In genomic region chr10:119651514-119652327, GRCh38 we compare ENCODE assay signal across 1 cellular context.
TF ChIP-seq lines count a peak whose summit lies in the region.

No MANE protein-coding gene starts in this region.

TF ChIP-seq in K562, 482 proteins besides CTCF, POLR2A, EP300 and RAD21 (continued from another document):
- TF ChIP-seq CTBP1 (IDR thresholded peaks at IDR 0.05; ENCODE audit: borderline replicate concordance) (0 out of 2 replicates have a peak, but pooled peaks have one; percentile 2), POLR2G (IDR thresholded peaks at IDR 0.05; ENCODE audit: low read depth, low read length) (peak; percentile 88), CREB3L1 (IDR thresholded peaks at IDR 0.05; ENCODE audit: borderline replicate concordance, low read depth) (peak; percentile 79), SAP30 (IDR thresholded peaks at IDR 0.05; ENCODE audit: borderline replicate concordance, insufficient read depth, low read depth, low read length, poor library complexity, severe bottlenecking) (peak; percentile 40), ZC3H4 (CRISPR knock-in tag; IDR thresholded peaks at IDR 0.05; ENCODE audit: borderline replicate concordance) (peak; percentile 61; the same call in 1 of the 2 replicates), ZFX (CRISPR knock-in tag; IDR thresholded peaks at IDR 0.05) (peak; percentile 85), PRDM10 (IDR thresholded peaks at IDR 0.05; ENCODE audit: partially characterized antibody) (no peak), RBFOX2 (IDR thresholded peaks at IDR 0.05; ENCODE audit: low read depth, low read length) (peak; percentile 95), KDM5B (IDR thresholded peaks at IDR 0.05; ENCODE audit: insufficient replicate concordance, low read depth, low read length) (peak; percentile 28), ESRRA (IDR thresholded peaks at IDR 0.05; ENCODE audit: borderline replicate concordance, low read depth) (no peak; the same call in 1 of the 2 replicates), FOSL1 (tag; conservative IDR thresholded peaks at IDR 0.05) (peak; percentile 45), CCNT2 (IDR thresholded peaks at IDR 0.05; ENCODE audit: borderline replicate concordance, extremely low read depth, insufficient read length, low read depth, low read length) (peak; percentile 15), UBTF (IDR thresholded peaks at IDR 0.05; ENCODE audit: borderline replicate concordance in 1 of 2, low read depth in 2 of 2, low read length in 2 of 2) (peak; percentile 63 to 72; a peak in 2 of 4 replicates), ERF (CRISPR knock-in tag; IDR thresholded peaks at IDR 0.05) (0 out of 2 replicates have a peak, but pooled peaks have one; percentile 17), MAFF (IDR thresholded peaks at IDR 0.05; ENCODE audit: low read length) (no peak), RBBP5 (IDR thresholded peaks at IDR 0.05; ENCODE audit: borderline replicate concordance, insufficient read depth, low read length, poor library complexity, severe bottlenecking) (peak; percentile 60), PBX2 (CRISPR knock-in tag; IDR thresholded peaks at IDR 0.05; ENCODE audit: low read depth) (no peak), PBX2 (tag; conservative IDR thresholded peaks at IDR 0.05; ENCODE audit: low read depth) (no peak), ZEB2 (IDR thresholded peaks at IDR 0.05) (no peak), FIP1L1 (IDR thresholded peaks at IDR 0.05; ENCODE audit: low read depth, low read length, poor library complexity, severe bottlenecking) (peak; percentile 8), FOXM1 (IDR thresholded peaks at IDR 0.05; ENCODE audit: low read depth) (no peak), FOXM1 (CRISPR knock-in tag; IDR thresholded peaks at IDR 0.05; ENCODE audit: low read depth) (no peak)
- TF ChIP-seq, protein P1, sequence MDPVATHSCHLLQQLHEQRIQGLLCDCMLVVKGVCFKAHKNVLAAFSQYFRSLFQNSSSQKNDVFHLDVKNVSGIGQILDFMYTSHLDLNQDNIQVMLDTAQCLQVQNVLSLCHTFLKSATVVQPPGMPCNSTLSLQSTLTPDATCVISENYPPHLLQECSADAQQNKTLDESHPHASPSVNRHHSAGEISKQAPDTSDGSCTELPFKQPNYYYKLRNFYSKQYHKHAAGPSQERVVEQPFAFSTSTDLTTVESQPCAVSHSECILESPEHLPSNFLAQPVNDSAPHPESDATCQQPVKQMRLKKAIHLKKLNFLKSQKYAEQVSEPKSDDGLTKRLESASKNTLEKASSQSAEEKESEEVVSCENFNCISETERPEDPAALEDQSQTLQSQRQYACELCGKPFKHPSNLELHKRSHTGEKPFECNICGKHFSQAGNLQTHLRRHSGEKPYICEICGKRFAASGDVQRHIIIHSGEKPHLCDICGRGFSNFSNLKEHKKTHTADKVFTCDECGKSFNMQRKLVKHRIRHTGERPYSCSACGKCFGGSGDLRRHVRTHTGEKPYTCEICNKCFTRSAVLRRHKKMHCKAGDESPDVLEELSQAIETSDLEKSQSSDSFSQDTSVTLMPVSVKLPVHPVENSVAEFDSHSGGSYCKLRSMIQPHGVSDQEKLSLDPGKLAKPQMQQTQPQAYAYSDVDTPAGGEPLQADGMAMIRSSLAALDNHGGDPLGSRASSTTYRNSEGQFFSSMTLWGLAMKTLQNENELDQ (CRISPR knock-in tag; IDR thresholded peaks at IDR 0.05; ENCODE audit: borderline replicate concordance), result no peak
